Comparison of ENCODE assay signal across 13 cellular contexts in genomic region chr3:130838898-130839572, GRCh38. TPM values are rescaled to one million over a fixed set of nuclear protein-coding genes. Genes with fewer than 3 reads are reported as not detected.
DNase-seq lines count a peak whose midpoint lies in the region; ATAC-seq and TF ChIP-seq lines count a peak whose summit lies in the region.
"Had no signal": no experiment of that assay in that cellular context is flagged by ENCODE, and none has a peak within 500 bp of the region (broad histone marks: within the 10 kb centered on the region; RNA-seq: fewer than 3 reads in every experiment).

No MANE protein-coding gene starts in this region.

- H3K36me3 ChIP-seq in heart left ventricle: no peaks in the 10 kb centered on the region
- no peaks in the 10 kb centered on the region for H3K36me3 ChIP-seq in upper lobe of right lung
- H3K36me3 ChIP-seq: Peyer's patch had no signal

- no peaks in the 10 kb centered on the region for H3K27me3 ChIP-seq in heart left ventricle
- no peaks in the 10 kb centered on the region for H3K27me3 ChIP-seq in upper lobe of right lung
- H3K27me3 ChIP-seq: Peyer's patch had no signal

- ATAC-seq in heart left ventricle: no peak
- no peak for ATAC-seq in Right ventricle myocardium superior (ENCODE audit: poor library complexity)
- ATAC-seq in upper lobe of right lung: peak; percentile 54

- H3K27me3 Mint-ChIP-seq in brain (peaks cover 7% of the 10 kb centered on the region), osteocyte (ENCODE audit: unreplicated experiment) (peaks cover 16% of the 10 kb centered on the region)

- no peaks in the 10 kb centered on the region for H3K36me3 Mint-ChIP-seq in brain
- no peaks in the 10 kb centered on the region for H3K36me3 Mint-ChIP-seq in osteocyte (ENCODE audit: unreplicated experiment)

- no peak for DNase-seq in heart left ventricle
- DNase-seq in Right ventricle myocardium superior: no peak
- peak; percentile 15 to 26 for DNase-seq in Kasumi-1 (lab: John Stamatoyannopoulos, UW)
- no peak for DNase-seq in upper lobe of right lung
- DNase-seq in osteocyte (ENCODE audit: extremely low spot score, unreplicated experiment): no peak
- no peak for DNase-seq in Ammon's horn (ENCODE audit: low spot score)
- no peak for DNase-seq in T-helper 9 cell
- DNase-seq: ACHN; activated CD4-positive, alpha-beta T cell treated with anti-CD3 and anti-CD28 coated beads, Interleukin-2, amount 50 U/mL, for 1 hour; NCI-H226; occipital lobe had no signal

- H3K27ac Mint-ChIP-seq in brain (peak overlapping the region in 4 of 5 experiments; percentile 41 to 75 (median 70)), osteocyte (ENCODE audit: unreplicated experiment) (no peak overlapping the region)

- H3K4me1 Mint-ChIP-seq in brain (peaks cover 46% of the 10 kb centered on the region), osteocyte (ENCODE audit: unreplicated experiment) (no peaks in the 10 kb centered on the region)

- H3K4me3 ChIP-seq in heart left ventricle (peak overlapping the region in 1 of 12 donors; percentile 1), upper lobe of right lung (no peak overlapping the region)
- H3K4me3 ChIP-seq: Peyer's patch had no signal

- H3K9me3 Mint-ChIP-seq in brain (no peaks in the 10 kb centered on the region), osteocyte (ENCODE audit: unreplicated experiment) (no peaks in the 10 kb centered on the region)

- 61 to 73% (median 68%) methylated on average over 2 of the region's 2 CpGs for WGBS in heart left ventricle, 4 donors

- H3K4me3 Mint-ChIP-seq in brain (peak overlapping the region in 2 of 5 experiments; percentile 4 to 60), osteocyte (ENCODE audit: unreplicated experiment) (no peak overlapping the region)

- intact Hi-C loops in heart left ventricle (cut with DNase I) (loop anchor here in 1 of 10 donors (5.0 kb wide), 1 partner anchor 77 kb away; no protein-coding TSS in a partner anchor), Right ventricle myocardium superior (cut with DNase I) (no loop called here), upper lobe of right lung (cut with DNase I) (no loop called here)

- H3K9me3 ChIP-seq in heart left ventricle (no peaks in the 10 kb centered on the region), upper lobe of right lung (no peaks in the 10 kb centered on the region)
- H3K9me3 ChIP-seq: Peyer's patch had no signal

- H3K27ac ChIP-seq in heart left ventricle (peak overlapping the region in 7 of 12 donors; percentile 2 to 86 (median 31)), upper lobe of right lung (peak overlapping the region; percentile 40)
- H3K27ac ChIP-seq: Peyer's patch had no signal

- H3K4me1 ChIP-seq in heart left ventricle (peaks cover 0 to 45% (median 12%) of the 10 kb centered on the region in 12 donors), upper lobe of right lung (no peaks in the 10 kb centered on the region)

- no peak for TF ChIP-seq CTCF in heart left ventricle (IDR thresholded peaks at IDR 0.05)
- no peak for TF ChIP-seq CTCF in brain (conservative IDR thresholded peaks at IDR 0.05)
- TF ChIP-seq CTCF in upper lobe of right lung (IDR thresholded peaks at IDR 0.05): no peak
- no peak for TF ChIP-seq CTCF in osteocyte (IDR thresholded peaks at IDR 0.05)

- TF ChIP-seq POLR2A in heart left ventricle (IDR thresholded peaks at IDR 0.05): no peak

RNA-seq across cellular contexts. Expression of gene ATP2C1, which starts 54.8 kb away (rescaled TPM):
- 10 to 100 TPM; 54.9 to 74.4 (median 61.7) TPM for total RNA-seq in heart left ventricle
- 10 to 100 TPM; 26.1 to 38.0 TPM for polyA plus RNA-seq in heart left ventricle
- total RNA-seq in Right ventricle myocardium superior: 54.9 TPM
- polyA plus RNA-seq in brain (ENCODE audit: insufficient read depth, low read depth, low replicate concordance): 92.0 TPM
- 142 TPM for total RNA-seq in upper lobe of right lung
- 68.3 and 69.2 TPM in 2 replicates for total RNA-seq in osteocyte

Comparison
In these comparisons a context has a peak if more than half of its experiments do, and no peak if none do; other contexts are left out.
1. DNase-seq: peak in Kasumi-1 (2 of 2); none in heart left ventricle (0 of 5), Right ventricle myocardium superior (single experiment), upper lobe of right lung (single experiment), osteocyte (single experiment), Ammon's horn (single experiment) and T-helper 9 cell (single experiment).